In the genomic region with DNA sequence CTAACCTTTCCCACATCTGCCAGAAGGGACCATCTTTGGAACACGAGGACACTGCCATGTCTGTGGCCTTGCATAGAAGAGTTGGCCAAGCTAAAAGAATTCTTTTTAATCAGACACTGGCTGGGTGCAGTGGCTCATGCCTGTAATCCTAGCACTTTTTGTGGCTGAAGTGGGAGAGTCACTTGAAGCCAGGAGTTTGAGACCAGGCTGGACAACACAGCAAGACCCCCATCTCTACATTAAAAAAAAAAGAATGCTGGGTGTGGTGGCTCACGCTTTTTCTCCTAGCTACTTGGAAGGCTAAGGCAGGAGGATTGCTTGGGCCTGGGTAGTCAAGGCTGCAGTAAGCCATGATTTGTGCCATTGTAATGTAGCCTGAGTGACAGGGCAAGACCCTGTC, we compare ENCODE assay signal across 12 cellular contexts. TPM values are rescaled to one million over a fixed set of nuclear protein-coding genes. Genes with fewer than 3 reads are reported as not detected.
DNase-seq lines count a peak whose midpoint lies in the region; ATAC-seq and TF ChIP-seq lines count a peak whose summit lies in the region.
"Had no signal": no experiment of that assay in that cellular context is flagged by ENCODE, and none has a peak within 500 bp of the region (broad histone marks: within the 10 kb centered on the region; RNA-seq: fewer than 3 reads in every experiment).

No MANE protein-coding gene starts in this region.

- TF ChIP-seq CTCF in hepatocyte (IDR thresholded peaks at IDR 0.05; ENCODE audit: poor library complexity) (no peak), heart left ventricle (IDR thresholded peaks at IDR 0.05) (no peak)

- H3K9me3 Mint-ChIP-seq in activated naive CD4-positive, alpha-beta T cell treated with anti-CD3 and anti-CD28 coated beads, Interleukin-2, amount 10 ng/mL, durations not matched to agents 7 days and 5 days: no peaks in the 10 kb centered on the region
- no peaks in the 10 kb centered on the region for H3K9me3 Mint-ChIP-seq in activated naive CD4-positive, alpha-beta T cell treated with anti-CD3 and anti-CD28 coated beads for 36 hours
- H3K9me3 Mint-ChIP-seq: CD4-positive, CD25-positive, alpha-beta regulatory T cell had no signal

- H3K27me3 Mint-ChIP-seq in activated naive CD4-positive, alpha-beta T cell treated with anti-CD3 and anti-CD28 coated beads, Interleukin-2, amount 10 ng/mL, durations not matched to agents 7 days and 5 days: no peaks in the 10 kb centered on the region
- no peaks in the 10 kb centered on the region for H3K27me3 Mint-ChIP-seq in activated naive CD4-positive, alpha-beta T cell treated with anti-CD3 and anti-CD28 coated beads for 36 hours (ENCODE audit: low read depth)
- H3K27me3 Mint-ChIP-seq: CD4-positive, CD25-positive, alpha-beta regulatory T cell had no signal

- H4K20me1 ChIP-seq in hepatocyte (ENCODE audit: insufficient read depth, poor library complexity, severe bottlenecking): no peaks in the 10 kb centered on the region
- H4K20me1 ChIP-seq: BLaER1 treated with 17β-estradiol and CSF1 and Interleukin-3, amounts not matched to agents 10 nM and 100 nM had no signal

- 95% methylated on average over 2 of the region's 2 CpGs for WGBS in hepatocyte (ENCODE audit: low lambda C conversion rate, missing lambda C conversion rate)
- WGBS in heart left ventricle, 4 donors: 78 to 95% (median 93%) methylated on average over 2 of the region's 2 CpGs

- CTCF ChIA-PET in activated naive CD4-positive, alpha-beta T cell treated with anti-CD3 and anti-CD28 coated beads, Interleukin-2, amount 10 ng/mL, durations not matched to agents 7 days and 5 days (lab: Charles Lee): interaction anchor here (0.6 kb wide), 1 partner anchor 79 kb away, joined by 3 read pairs; no protein-coding TSS in a partner anchor
- CTCF ChIA-PET in activated naive CD4-positive, alpha-beta T cell treated with anti-CD3 and anti-CD28 coated beads for 36 hours (lab: Charles Lee): interaction anchor here (0.8 kb wide), 1 partner anchor 107 kb away, joined by 3 read pairs; no protein-coding TSS in a partner anchor

- H3K79me2 ChIP-seq in hepatocyte: no peaks in the 10 kb centered on the region

- H3K4me1 ChIP-seq in subcutaneous abdominal adipose tissue (ENCODE audit: control insufficient read depth in 5 of 5, insufficient read depth in 5 of 5, low read length in 5 of 5) (peaks cover 19 to 79% (median 61%) of the 10 kb centered on the region in 5 donors), hepatocyte (ENCODE audit: insufficient read depth) (peaks cover 14% of the 10 kb centered on the region), heart left ventricle (peaks cover 0 to 42% (median 15%) of the 10 kb centered on the region in 12 donors)

- peaks cover 7% of the 10 kb centered on the region for H3K4me1 Mint-ChIP-seq in activated naive CD4-positive, alpha-beta T cell treated with anti-CD3 and anti-CD28 coated beads, Interleukin-2, amount 10 ng/mL, durations not matched to agents 7 days and 5 days
- H3K4me1 Mint-ChIP-seq in activated naive CD4-positive, alpha-beta T cell treated with anti-CD3 and anti-CD28 coated beads for 36 hours (ENCODE audit: low read depth): peaks cover 9% of the 10 kb centered on the region

- H3K36me3 ChIP-seq in subcutaneous abdominal adipose tissue (ENCODE audit: control insufficient read depth in 5 of 5, insufficient read depth in 5 of 5, low read length in 5 of 5) (peaks cover 0 to 28% (median 9%) of the 10 kb centered on the region in 5 donors), hepatocyte (replicated peaks; ENCODE audit: insufficient read depth, low read depth) (no peaks in the 10 kb centered on the region), heart left ventricle (peaks cover 0 to 46% (median 32%) of the 10 kb centered on the region in 9 donors)

- H3K36me3 Mint-ChIP-seq in activated naive CD4-positive, alpha-beta T cell treated with anti-CD3 and anti-CD28 coated beads, Interleukin-2, amount 10 ng/mL, durations not matched to agents 7 days and 5 days: peaks cover 37% of the 10 kb centered on the region
- peaks cover 20% of the 10 kb centered on the region for H3K36me3 Mint-ChIP-seq in activated naive CD4-positive, alpha-beta T cell treated with anti-CD3 and anti-CD28 coated beads for 36 hours (ENCODE audit: low read depth)

- no peak for ATAC-seq in heart left ventricle

- TF ChIP-seq POLR2A in heart left ventricle (IDR thresholded peaks at IDR 0.05): no peak

- H3K4me3 ChIP-seq in subcutaneous abdominal adipose tissue (ENCODE audit: low read depth in 1 of 5, low read length in 5 of 5) (no peak overlapping the region), hepatocyte (no peak overlapping the region), heart left ventricle (no peak overlapping the region)
- H3K4me3 ChIP-seq: BLaER1 treated with 17β-estradiol and CSF1 and Interleukin-3, amounts not matched to agents 10 nM and 100 nM; GM23248 had no signal

- no peak overlapping the region for H2AFZ ChIP-seq in hepatocyte
- H2AFZ ChIP-seq: GM23248 had no signal

- H3K4me2 ChIP-seq in hepatocyte: no peak overlapping the region

- H3K9ac ChIP-seq in subcutaneous abdominal adipose tissue (ENCODE audit: low read length in 5 of 5): no peak overlapping the region
- H3K9ac ChIP-seq: BLaER1 treated with 17β-estradiol and CSF1 and Interleukin-3, amounts not matched to agents 10 nM and 100 nM; GM23248 had no signal

- no peak for DNase-seq in activated naive CD4-positive, alpha-beta T cell treated with anti-CD3 and anti-CD28 coated beads, Interleukin-2, amount 10 ng/mL, durations not matched to agents 7 days and 5 days
- DNase-seq in activated naive CD4-positive, alpha-beta T cell treated with anti-CD3 and anti-CD28 coated beads for 36 hours: no peak
- DNase-seq in epithelial cell of prostate (ENCODE audit: low read depth, low spot score) (no peak), hepatocyte (ENCODE audit: low spot score) (no peak), NCI-H146 (lab: John Stamatoyannopoulos, UW) (no peak), heart left ventricle (no peak)
- DNase-seq: ACHN; CD4-positive, CD25-positive, alpha-beta regulatory T cell; DMS 273 treated with DMSO at 0.1 percent for 48 hours; GM23248 had no signal

- no peaks in the 10 kb centered on the region for H3K27me3 ChIP-seq in subcutaneous abdominal adipose tissue (ENCODE audit: control insufficient read depth in 5 of 5, insufficient read depth in 4 of 5, low read length in 5 of 5)
- no peaks in the 10 kb centered on the region for H3K27me3 ChIP-seq in hepatocyte
- H3K27me3 ChIP-seq in heart left ventricle: no peaks in the 10 kb centered on the region
- H3K27me3 ChIP-seq: BLaER1 treated with 17β-estradiol and CSF1 and Interleukin-3, amounts not matched to agents 10 nM and 100 nM had no signal

- H3K9me3 ChIP-seq in subcutaneous abdominal adipose tissue (ENCODE audit: control insufficient read depth in 5 of 5, low read length in 5 of 5) (no peaks in the 10 kb centered on the region), hepatocyte (ENCODE audit: low read depth) (no peaks in the 10 kb centered on the region), heart left ventricle (no peaks in the 10 kb centered on the region)
- H3K9me3 ChIP-seq: BLaER1 treated with 17β-estradiol and CSF1 and Interleukin-3, amounts not matched to agents 10 nM and 100 nM had no signal

- H3K27ac ChIP-seq in epithelial cell of prostate: peak overlapping the region; percentile 57
- H3K27ac ChIP-seq in subcutaneous abdominal adipose tissue (ENCODE audit: low read depth, low read length): peak overlapping the region; percentile 88
- H3K27ac ChIP-seq in hepatocyte: no peak overlapping the region
- no peak overlapping the region for H3K27ac ChIP-seq in heart left ventricle
- H3K27ac ChIP-seq: GM23248 had no signal

- intact Hi-C loops in activated naive CD4-positive, alpha-beta T cell treated with anti-CD3 and anti-CD28 coated beads for 36 hours (cut with micrococcal nuclease): no loop called here
- intact Hi-C loops in heart left ventricle (cut with DNase I): loop anchor here in 1 of 10 donors (10.0 kb wide), 1 partner anchor 886 kb away; a partner anchor contains a TSS

- peak overlapping the region; percentile 9 for H3K27ac Mint-ChIP-seq in activated naive CD4-positive, alpha-beta T cell treated with anti-CD3 and anti-CD28 coated beads, Interleukin-2, amount 10 ng/mL, durations not matched to agents 7 days and 5 days
- H3K27ac Mint-ChIP-seq in activated naive CD4-positive, alpha-beta T cell treated with anti-CD3 and anti-CD28 coated beads for 36 hours: no peak overlapping the region
- H3K27ac Mint-ChIP-seq: CD4-positive, CD25-positive, alpha-beta regulatory T cell had no signal

- H3K9me2 ChIP-seq in hepatocyte (replicated peaks; ENCODE audit: insufficient read depth): no peaks in the 10 kb centered on the region

- no peak overlapping the region for H3K4me3 Mint-ChIP-seq in activated naive CD4-positive, alpha-beta T cell treated with anti-CD3 and anti-CD28 coated beads, Interleukin-2, amount 10 ng/mL, durations not matched to agents 7 days and 5 days
- no peak overlapping the region for H3K4me3 Mint-ChIP-seq in activated naive CD4-positive, alpha-beta T cell treated with anti-CD3 and anti-CD28 coated beads for 36 hours
- H3K4me3 Mint-ChIP-seq: CD4-positive, CD25-positive, alpha-beta regulatory T cell had no signal

RNA-seq across cellular contexts. Expression of a gene that starts 9.3 kb away (rescaled TPM):
- total RNA-seq in activated naive CD4-positive, alpha-beta T cell treated with anti-CD3 and anti-CD28 coated beads for 36 hours: 1 to 10 TPM; 7.0 to 7.9 TPM
- total RNA-seq in hepatocyte (28.8 and 31.1 TPM in 2 replicates), heart left ventricle (10 to 100 TPM; 13.4 to 39.1 (median 16.5) TPM)
- polyA plus RNA-seq in hepatocyte (30.1 and 33.3 TPM in 2 replicates), heart left ventricle (10 to 100 TPM in 1 of 2 donors, 1 to 10 TPM in 1; 9.9 to 24.2 TPM)

Comparison
In these comparisons a context has a peak if more than half of its experiments do, and no peak if none do; other contexts are left out.
1. H3K27ac ChIP-seq: peak in epithelial cell of prostate (single experiment) and subcutaneous abdominal adipose tissue (single experiment); none in hepatocyte (single experiment) and heart left ventricle (0 of 12).